ENCODE assay signal across 8 cellular contexts in the genomic region with DNA sequence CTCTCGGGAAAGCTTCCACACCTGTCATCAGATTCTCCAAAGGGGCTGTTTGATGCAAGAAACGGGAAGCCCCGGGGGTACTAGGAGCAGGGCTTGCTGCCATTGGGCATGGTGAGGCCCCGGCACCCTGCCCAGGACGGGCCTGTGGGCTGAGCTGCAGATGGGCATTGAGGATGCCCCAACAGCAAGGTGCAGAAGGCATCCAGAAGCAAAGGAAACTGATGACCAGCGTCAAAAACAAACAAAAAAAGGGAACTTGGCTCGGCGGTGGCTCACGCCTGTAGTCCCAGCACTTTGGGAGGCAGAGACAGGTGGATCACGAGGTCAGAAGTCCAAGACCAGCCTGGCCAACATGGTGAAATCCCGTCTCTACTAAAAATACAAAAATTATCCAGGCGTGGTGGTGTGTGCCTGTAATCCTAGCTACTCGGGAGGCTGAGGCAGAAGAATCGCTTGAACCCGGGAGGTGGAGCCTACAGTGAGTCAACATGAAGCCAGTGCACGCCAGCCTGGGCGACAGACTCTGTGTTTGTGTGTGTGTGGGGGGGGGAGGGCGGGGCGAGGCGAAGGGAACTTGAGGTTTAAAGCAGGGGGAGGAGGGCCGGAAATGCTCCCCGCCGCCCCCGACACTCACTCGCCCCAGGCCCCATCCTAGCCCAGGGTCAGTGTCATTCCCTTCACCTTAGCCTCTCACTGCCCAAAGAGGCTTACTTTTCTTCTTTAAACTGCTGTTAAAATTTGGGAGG. TPM values are rescaled to one million over a fixed set of nuclear protein-coding genes. Genes with fewer than 3 reads are reported as not detected.
DNase-seq lines count a peak whose midpoint lies in the region; ATAC-seq and TF ChIP-seq lines count a peak whose summit lies in the region.

No MANE protein-coding gene starts in this region.

- H3K9me3 ChIP-seq in adipocyte (ENCODE audit: control insufficient read depth, low read length) (no peaks in the 10 kb centered on the region), mucosa of descending colon (no peaks in the 10 kb centered on the region)

- CTCF ChIA-PET in T-cell (lab: Charles Lee) = interaction anchor here (0.6 to 3.4 kb wide), 3 partner anchors 9 to 72 kb away, joined by 3 to 20 read pairs (median 8); a partner anchor contains a TSS

- H3K4me1 Mint-ChIP-seq in T-cell = peaks cover 61 to 69% (median 68%) of the 10 kb centered on the region in 3 donors

- no peaks in the 10 kb centered on the region for H3K27me3 ChIP-seq in adipocyte (replicated peaks; ENCODE audit: control insufficient read depth, insufficient read depth, low read length)

- H3K4me1 ChIP-seq in adipocyte (ENCODE audit: control insufficient read depth, insufficient read depth, low read length) (peaks cover 17% of the 10 kb centered on the region), mucosa of descending colon (ENCODE audit: low read depth) (peaks cover 19% of the 10 kb centered on the region)

- H3K4me3 Mint-ChIP-seq in T-cell = peak overlapping the region; percentile 88 to 93 (median 93)

- TF ChIP-seq CTCF in GM12864 (IDR thresholded peaks at IDR 0.05; ENCODE audit: low read depth, low read length, missing control alignments) (no peak), mucosa of descending colon (IDR thresholded peaks at IDR 0.05) (no peak)

- POLR2A ChIA-PET in T-cell (lab: Charles Lee) = interaction anchor here (0.6 to 1.3 kb wide), 8 partner anchors 8 to 1284 kb away, joined by 3 to 9 read pairs (median 3); a partner anchor contains a TSS

- DNase-seq in GM12864 (ENCODE audit: low read depth) (peak; percentile 64), T-cell (peak; percentile 54 to 84 (median 75)), adipocyte (ENCODE audit: low read depth) (no peak), mucosa of descending colon (peak; percentile 47 to 86 (median 50)), NCI-H2227 (lab: John Stamatoyannopoulos, UW; ENCODE audit: unreplicated experiment) (no peak), glomerular visceral epithelial cell (ENCODE audit: extremely low spot score) (no peak)
- DNase-seq in stimulated activated naive CD4-positive, alpha-beta T cell treated with Interleukin-2 at 50 U/mL for 16 hours (lab: John Stamatoyannopoulos, UW) = peak; percentile 83

- H3K4me3 ChIP-seq in GM12864 (ENCODE audit: low read depth, low read length) (peak overlapping the region; percentile 63), adipocyte (ENCODE audit: low read length) (no peak overlapping the region), mucosa of descending colon (no peak overlapping the region)

- no peaks in the 10 kb centered on the region for H3K9me3 Mint-ChIP-seq in T-cell

- intact Hi-C loops in mucosa of descending colon (cut with DNase I, micrococcal nuclease) = no loop called here

- H3K27ac Mint-ChIP-seq in T-cell = peak overlapping the region; percentile 97 to 99

- ATAC-seq in T-cell (replicated peaks in 1 of 4) (peak; percentile 18 to 28 (median 20)), mucosa of descending colon (peak; percentile 25), HG02763 (IDR thresholded peaks at IDR 0.05; ENCODE audit: unreplicated experiment) (no peak)

- H3K9ac ChIP-seq in adipocyte (ENCODE audit: low read length) = peak overlapping the region; percentile 73

- H3K36me3 Mint-ChIP-seq in T-cell = peaks cover 32% of the 10 kb centered on the region

- H3K36me3 ChIP-seq in adipocyte (ENCODE audit: control insufficient read depth, insufficient read depth, low read length, severe bottlenecking) (peaks cover 34% of the 10 kb centered on the region), mucosa of descending colon (ENCODE audit: low read depth) (no peaks in the 10 kb centered on the region)

- no peaks in the 10 kb centered on the region for H3K27me3 Mint-ChIP-seq in T-cell

RNA-seq across cellular contexts. Expression of a gene that starts 1.7 kb away (rescaled TPM):
- 100 to 1,000 TPM; 534 to 851 (median 767) TPM for total RNA-seq in T-cell
- total RNA-seq in mucosa of descending colon = 10 to 100 TPM in 1 of 3 donors, 1 to 10 TPM in 2; 5.6 to 13.2 (median 8.4) TPM

RNA-seq across cellular contexts. Expression of a gene that starts 39.9 kb away (rescaled TPM):
- total RNA-seq in T-cell (10 to 100 TPM; 46.9 to 58.8 (median 48.6) TPM), mucosa of descending colon (10 to 100 TPM; 29.1 to 34.0 (median 29.6) TPM)

Comparison
In these comparisons a context has a peak if more than half of its experiments do, and no peak if none do; other contexts are left out.
1. DNase-seq: peak in GM12864 (single experiment), T-cell (34 of 34), mucosa of descending colon (3 of 3) and stimulated activated naive CD4-positive, alpha-beta T cell treated with Interleukin-2 at 50 U/mL for 16 hours (single experiment); none in adipocyte (single experiment), NCI-H2227 (single experiment) and glomerular visceral epithelial cell (single experiment).
2. RNA of a gene that starts 1.7 kb away (total RNA-seq): 534 to 851 TPM in T-cell; 5.6 to 13.2 TPM in mucosa of descending colon; every median in the first group is over 10 times any median in the second.